In genomic region chr22:46465348-46465725, GRCh38 we compare ENCODE assay signal across 20 cellular contexts.
DNase-seq lines count a peak whose midpoint lies in the region; ATAC-seq and TF ChIP-seq lines count a peak whose summit lies in the region.
"Had no signal": no experiment of that assay in that cellular context is flagged by ENCODE, and none has a peak within 500 bp of the region (broad histone marks: within the 10 kb centered on the region; RNA-seq: fewer than 3 reads in every experiment).

No MANE protein-coding gene starts in this region.

- H2BK15ac ChIP-seq in neuronal stem cell (ENCODE audit: low read length) = no peak overlapping the region

- peak overlapping the region; percentile 43 for H2BK5ac ChIP-seq in neuronal stem cell (ENCODE audit: low read length)

- H3K9me3 ChIP-seq in OCI-LY7 (ENCODE audit: low read length) (no peaks in the 10 kb centered on the region), neuronal stem cell (replicated peaks in 1 of 2; ENCODE audit: control insufficient read depth in 2 of 2, insufficient read depth in 1 of 2, low read depth in 1 of 2, low read length in 2 of 2) (no peaks in the 10 kb centered on the region)
- H3K9me3 ChIP-seq: thoracic aorta had no signal

- BruUV-seq in OCI-LY7 (replicated peaks; lab: Mats Ljungman, UMichigan) = no TSS peak

- WGBS in neuronal stem cell (ENCODE audit: extremely low coverage in 2 of 2, insufficient read length in 2 of 2, insufficient replicate concordance in 1 of 2), 2 donors = no CpG with 5 or more reads among the region's 11 CpGs

- H3K27ac ChIP-seq in OCI-LY7 (ENCODE audit: low read depth, low read length, poor library complexity, severe bottlenecking) (no peak overlapping the region), neuronal stem cell (replicated peaks; ENCODE audit: low read length) (no peak overlapping the region)
- H3K27ac ChIP-seq: thoracic aorta had no signal

- intact Hi-C loops in OCI-LY7 (cut with micrococcal nuclease; ENCODE audit: unreplicated experiment) (no loop called here), left ventricle myocardium superior (cut with micrococcal nuclease) (no loop called here)

- no peaks in the 10 kb centered on the region for H4K20me1 ChIP-seq in OCI-LY7 (ENCODE audit: insufficient read depth, low read length)

- DNase-seq in DMS79 (lab: John Stamatoyannopoulos, UW) (peak; percentile 54), OCI-LY7 (ENCODE audit: low spot score) (peak; percentile 18), left ventricle myocardium superior (peak; percentile 63), neuronal stem cell (ENCODE audit: low spot score) (no peak), NCI-H526 treated with DMSO at 0.1 percent for 48 hours (lab: John Stamatoyannopoulos, UW) (no peak), AML-193 (lab: John Stamatoyannopoulos, UW) (no peak), HK-2 (ENCODE audit: unreplicated experiment) (no peak)
- DNase-seq: activated B cell treated with CpG ODN at 0.5 μM for 24 hours; activated CD4-positive, alpha-beta T cell treated with anti-CD3 and anti-CD28 coated beads, Interleukin-2, amount 50 U/mL, for 48 hours; activated CD8-positive, alpha-beta memory T cell treated with anti-CD3 and anti-CD28 coated beads, Interleukin-2, amount 50 U/mL, for 48 hours; HFFc6; mesendoderm; MM.1S; NCI-H1417 treated with DMSO at 0.1 percent for 48 hours; stimulated activated CD4-positive, alpha-beta T cell treated with anti-CD3 and anti-CD28 coated beads, Interleukin-4, amount 100 ng/mL, for 4 hours; stimulated activated naive CD4-positive, alpha-beta T cell had no signal

- H4K8ac ChIP-seq in neuronal stem cell (ENCODE audit: low read depth, low read length) = no peak overlapping the region

- H3K4me3 ChIP-seq in OCI-LY7 (ENCODE audit: low read depth, low read length, poor library complexity, severe bottlenecking) (no peak overlapping the region), neuronal stem cell (ENCODE audit: low read length in 2 of 2) (no peak overlapping the region)
- H3K4me3 ChIP-seq: K562, thoracic aorta had no signal

- no peaks in the 10 kb centered on the region for H3K9me2 ChIP-seq in OCI-LY7 (ENCODE audit: insufficient read depth, low read length)

- POLR2A ChIA-PET in OCI-LY7 (lab: Charles Lee) = no interaction called here

- CTCF ChIA-PET in OCI-LY7 (lab: Charles Lee; ENCODE audit: unreplicated experiment) = no interaction called here

- no peak overlapping the region for H4K91ac ChIP-seq in neuronal stem cell (ENCODE audit: low read depth, low read length, poor library complexity)

- H3K23ac ChIP-seq in neuronal stem cell (ENCODE audit: low read depth, low read length, poor library complexity) = no peak overlapping the region

- H3K4me2 ChIP-seq in OCI-LY7 (ENCODE audit: low read length) (no peak overlapping the region), neuronal stem cell (ENCODE audit: insufficient read depth, low read length, poor library complexity, severe bottlenecking) (no peak overlapping the region)

- H3K79me1 ChIP-seq in neuronal stem cell (ENCODE audit: low read depth, low read length) = peaks cover 4% of the 10 kb centered on the region

- H3K4ac ChIP-seq in neuronal stem cell (ENCODE audit: low read length) = no peak overlapping the region

- peak overlapping the region; percentile 46 for H3K18ac ChIP-seq in neuronal stem cell (ENCODE audit: low read length)

- H2AK5ac ChIP-seq in neuronal stem cell (ENCODE audit: low read depth, low read length) = peak overlapping the region; percentile 79

- H2BK12ac ChIP-seq in neuronal stem cell (ENCODE audit: low read length) = no peak overlapping the region

- no peak for TF ChIP-seq CTCF in OCI-LY7 (conservative IDR thresholded peaks at IDR 0.05; ENCODE audit: low read length)

- no peak overlapping the region for H2BK120ac ChIP-seq in neuronal stem cell (ENCODE audit: low read depth, low read length)

- H2AFZ ChIP-seq in OCI-LY7 (ENCODE audit: low read length) (no peak overlapping the region), neuronal stem cell (ENCODE audit: low read length) (no peak overlapping the region)

- ATAC-seq in left ventricle myocardium superior (peak; percentile 85), GM18868 (IDR thresholded peaks at IDR 0.05; ENCODE audit: unreplicated experiment) (no peak)
- ATAC-seq: activated T-helper 17 cell treated with anti-CD3 and anti-CD28 coated beads, Interleukin-2, amount 50 U/mL, for 72 hours; K562 had no signal

- H3K14ac ChIP-seq in neuronal stem cell (ENCODE audit: low read length) = no peak overlapping the region

- H3K9ac ChIP-seq in neuronal stem cell (ENCODE audit: low read depth, low read length, poor library complexity) = no peak overlapping the region

- H3K27me3 ChIP-seq in neuronal stem cell (ENCODE audit: control insufficient read depth in 3 of 3, insufficient read depth in 3 of 3, low read depth in 1 of 3, low read length in 3 of 3) = no peaks in the 10 kb centered on the region

- peaks cover 6% of the 10 kb centered on the region for H3K4me1 ChIP-seq in OCI-LY7 (ENCODE audit: insufficient read depth, low read length, poor library complexity, severe bottlenecking)
- H3K4me1 ChIP-seq in neuronal stem cell (ENCODE audit: control insufficient read depth in 2 of 2, insufficient read depth in 1 of 2, low read depth in 1 of 2, low read length in 2 of 2) = peaks cover 0 to 3% of the 10 kb centered on the region in 2 donors

- no peaks in the 10 kb centered on the region for H3K36me3 ChIP-seq in OCI-LY7 (ENCODE audit: insufficient read depth, low read length)
- peaks cover 0 to 28% of the 10 kb centered on the region in 2 donors for H3K36me3 ChIP-seq in neuronal stem cell (replicated peaks in 1 of 2; ENCODE audit: control insufficient read depth in 2 of 2, insufficient read depth in 2 of 2, low read length in 2 of 2)
- H3K36me3 ChIP-seq: thoracic aorta had no signal

- H3K79me2 ChIP-seq in OCI-LY7 (ENCODE audit: insufficient read depth, low read depth, low read length) = no peaks in the 10 kb centered on the region

Comparison
In these comparisons a context has a peak if more than half of its experiments do, and no peak if none do; other contexts are left out.
1. DNase-seq: peak in DMS79 (single experiment), OCI-LY7 (single experiment) and left ventricle myocardium superior (single experiment); none in neuronal stem cell (single experiment), NCI-H526 treated with DMSO at 0.1 percent for 48 hours (single experiment), AML-193 (0 of 2) and HK-2 (single experiment).